ENCODE assay signal across 8 cellular contexts in the genomic region with DNA sequence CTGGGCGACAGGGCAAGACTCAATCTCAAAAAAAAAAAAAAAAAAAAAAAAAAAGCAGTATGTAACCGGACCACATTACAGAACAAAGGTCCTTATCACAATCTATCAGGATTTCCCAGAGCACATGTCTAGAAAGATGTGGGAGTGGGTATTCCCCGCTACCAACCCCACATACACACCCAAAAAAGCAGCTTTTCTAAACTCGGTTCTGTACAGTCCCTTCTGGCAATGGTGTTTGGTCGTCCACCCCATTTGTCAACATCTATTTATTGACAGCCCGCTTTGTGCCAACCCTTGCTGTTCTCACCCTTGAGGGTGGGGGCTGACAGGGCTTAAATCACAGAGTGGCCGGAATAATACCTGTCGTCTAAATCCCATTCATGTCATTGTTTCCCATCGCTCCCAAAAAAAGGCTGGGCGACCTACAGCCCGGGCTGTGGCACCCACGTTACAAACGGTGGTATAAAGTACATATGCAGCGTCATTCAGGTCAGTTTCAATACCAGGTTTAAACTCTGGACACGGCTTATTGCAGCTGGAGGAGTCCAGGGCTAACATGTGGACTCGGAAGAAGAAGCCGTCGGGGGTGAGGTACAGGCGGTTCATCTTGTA. TPM values are rescaled to one million over a fixed set of nuclear protein-coding genes. Genes with fewer than 3 reads are reported as not detected.
DNase-seq lines count a peak whose midpoint lies in the region; ATAC-seq and TF ChIP-seq lines count a peak whose summit lies in the region.

No MANE protein-coding gene starts in this region.

- peak overlapping the region; percentile 70 for H3K4me3 ChIP-seq in BJ (ENCODE audit: low read depth, low read length)
- H3K4me3 ChIP-seq in HEK293 (ENCODE audit: low read depth, low read length) = peak overlapping the region; percentile 74
- peak overlapping the region; percentile 75 for H3K4me3 ChIP-seq in iPS-15b (ENCODE audit: low read depth, low read length)
- H3K4me3 ChIP-seq in smooth muscle cell = peak overlapping the region; percentile 72

- POLR2A ChIA-PET in BJ (lab: Charles Lee) = no interaction called here
- POLR2A ChIA-PET in HEK293 (lab: Yijun Ruan, JAX) = interaction anchor here (1.7 to 3.2 kb wide), 2 partner anchors 43 to 77 kb away, joined by 4 to 13 read pairs; a partner anchor contains a TSS

- CTCF ChIA-PET in BJ (lab: Yijun Ruan, JAX) (no interaction called here), HEK293 (lab: Yijun Ruan, JAX) (interaction anchor here (0.6 to 1.3 kb wide), 6 partner anchors 9 to 768 kb away, joined by 3 to 7 read pairs (median 4); no protein-coding TSS in a partner anchor)
- CTCF ChIA-PET in activated naive CD4-positive, alpha-beta T cell treated with anti-CD3 and anti-CD28 coated beads, Interleukin-2, amount 10 ng/mL, durations not matched to agents 7 days and 5 days (lab: Charles Lee) = no interaction called here

- TF ChIP-seq CTCF in BJ (IDR thresholded peaks at IDR 0.05; ENCODE audit: insufficient read depth, low read depth, low read length) (no peak), HEK293 (tag by site-specific recombination; IDR thresholded peaks at IDR 0.05) (no peak), smooth muscle cell (IDR thresholded peaks at IDR 0.05; ENCODE audit: borderline replicate concordance, insufficient read depth, poor library complexity, severe bottlenecking) (no peak)

- no peaks in the 10 kb centered on the region for H3K27me3 ChIP-seq in BJ (ENCODE audit: control insufficient read depth, insufficient read depth, low read length)
- H3K27me3 ChIP-seq in iPS-15b (ENCODE audit: control insufficient read depth, insufficient read depth, low read length) = peaks cover 20% of the 10 kb centered on the region
- H3K27me3 ChIP-seq in smooth muscle cell (ENCODE audit: low read depth) = no peaks in the 10 kb centered on the region

- H3K4me1 ChIP-seq in HEK293 (ENCODE audit: control insufficient read depth, insufficient read depth, low read length) = peaks cover 20% of the 10 kb centered on the region
- H3K4me1 ChIP-seq in iPS-15b (ENCODE audit: control insufficient read depth, insufficient read depth, low read length) = peaks cover 10% of the 10 kb centered on the region
- peaks cover 3% of the 10 kb centered on the region for H3K4me1 ChIP-seq in smooth muscle cell (ENCODE audit: low read depth)

- peaks cover 1% of the 10 kb centered on the region for H3K36me3 Mint-ChIP-seq in activated naive CD4-positive, alpha-beta T cell treated with anti-CD3 and anti-CD28 coated beads, Interleukin-2, amount 10 ng/mL, durations not matched to agents 7 days and 5 days

- DNase-seq in BJ (ENCODE audit: low read depth) (no peak), smooth muscle cell (lab: John Stamatoyannopoulos, UW; ENCODE audit: unreplicated experiment) (no peak), NCI-H2227 (lab: John Stamatoyannopoulos, UW; ENCODE audit: unreplicated experiment) (no peak), NCI-H345 (lab: John Stamatoyannopoulos, UW) (no peak)
- DNase-seq in activated naive CD4-positive, alpha-beta T cell treated with anti-CD3 and anti-CD28 coated beads, Interleukin-2, amount 10 ng/mL, durations not matched to agents 7 days and 5 days = no peak

- H3K9me3 ChIP-seq in HEK293 (ENCODE audit: control insufficient read depth, insufficient read depth, low read depth, low read length) (no peaks in the 10 kb centered on the region), iPS-15b (ENCODE audit: control insufficient read depth, insufficient read depth, low read length) (no peaks in the 10 kb centered on the region), smooth muscle cell (replicated peaks; ENCODE audit: low read depth) (no peaks in the 10 kb centered on the region)

- 27% methylated on average over 19 of the region's 19 CpGs for WGBS in smooth muscle cell (ENCODE audit: low lambda C conversion rate)

- no peaks in the 10 kb centered on the region for H3K9me3 Mint-ChIP-seq in activated naive CD4-positive, alpha-beta T cell treated with anti-CD3 and anti-CD28 coated beads, Interleukin-2, amount 10 ng/mL, durations not matched to agents 7 days and 5 days

- peaks cover 7% of the 10 kb centered on the region for H3F3A ChIP-seq in smooth muscle cell (ENCODE audit: low read depth)

- H3K27ac ChIP-seq in HEK293 (ENCODE audit: extremely low read depth, low read depth, low read length) (peak overlapping the region; percentile 99), smooth muscle cell (ENCODE audit: low read depth) (peak overlapping the region; percentile 54)

- H4K20me1 ChIP-seq in smooth muscle cell (ENCODE audit: low read depth) = no peaks in the 10 kb centered on the region

- peaks cover 32% of the 10 kb centered on the region for H3K4me1 Mint-ChIP-seq in activated naive CD4-positive, alpha-beta T cell treated with anti-CD3 and anti-CD28 coated beads, Interleukin-2, amount 10 ng/mL, durations not matched to agents 7 days and 5 days

- no peak for ATAC-seq in GM19328 (IDR thresholded peaks at IDR 0.05; ENCODE audit: unreplicated experiment)

- H3K27me3 Mint-ChIP-seq in activated naive CD4-positive, alpha-beta T cell treated with anti-CD3 and anti-CD28 coated beads, Interleukin-2, amount 10 ng/mL, durations not matched to agents 7 days and 5 days = peaks cover 50% of the 10 kb centered on the region

- H3K36me3 ChIP-seq in BJ (ENCODE audit: control insufficient read depth, insufficient read depth, low read length) (peaks cover 2% of the 10 kb centered on the region; the same call in 1 of the 2 replicates), HEK293 (ENCODE audit: control insufficient read depth in 2 of 2, insufficient read depth in 1 of 2, low read length in 2 of 2) (peaks cover 0 to 4% of the 10 kb centered on the region in 2 experiments; a peak in 2 of 3 replicates), iPS-15b (ENCODE audit: control insufficient read depth, insufficient read depth, low read length) (no peaks in the 10 kb centered on the region), smooth muscle cell (ENCODE audit: low read depth) (no peaks in the 10 kb centered on the region)

- H3K27ac Mint-ChIP-seq in activated naive CD4-positive, alpha-beta T cell treated with anti-CD3 and anti-CD28 coated beads, Interleukin-2, amount 10 ng/mL, durations not matched to agents 7 days and 5 days = peak overlapping the region; percentile 86

- H2AFZ ChIP-seq in smooth muscle cell (ENCODE audit: low read depth) = peak overlapping the region; percentile 62

- H3K4me3 Mint-ChIP-seq in activated naive CD4-positive, alpha-beta T cell treated with anti-CD3 and anti-CD28 coated beads, Interleukin-2, amount 10 ng/mL, durations not matched to agents 7 days and 5 days = peak overlapping the region; percentile 92

- no peaks in the 10 kb centered on the region for H3K79me2 ChIP-seq in smooth muscle cell (ENCODE audit: low read depth)

- peak overlapping the region; percentile 87 for H3K4me2 ChIP-seq in smooth muscle cell

- H3K9ac ChIP-seq in iPS-15b (ENCODE audit: low read depth, low read length) = peak overlapping the region; percentile 88
- H3K9ac ChIP-seq in smooth muscle cell (ENCODE audit: low read depth) = peak overlapping the region; percentile 69

TF ChIP-seq in HEK293, 187 proteins besides CTCF, POLR2A, EP300 and RAD21:
- TF ChIP-seq, protein P1, sequence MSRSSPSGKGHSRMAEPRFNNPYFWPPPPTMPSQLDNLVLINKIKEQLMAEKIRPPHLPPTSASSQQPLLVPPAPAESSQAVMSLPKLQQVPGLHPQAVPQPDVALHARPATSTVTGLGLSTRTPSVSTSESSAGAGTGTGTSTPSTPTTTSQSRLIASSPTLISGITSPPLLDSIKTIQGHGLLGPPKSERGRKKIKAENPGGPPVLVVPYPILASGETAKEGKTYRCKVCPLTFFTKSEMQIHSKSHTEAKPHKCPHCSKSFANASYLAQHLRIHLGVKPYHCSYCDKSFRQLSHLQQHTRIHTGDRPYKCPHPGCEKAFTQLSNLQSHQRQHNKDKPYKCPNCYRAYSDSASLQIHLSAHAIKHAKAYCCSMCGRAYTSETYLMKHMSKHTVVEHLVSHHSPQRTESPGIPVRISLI (tag by site-specific recombination; IDR thresholded peaks at IDR 0.05) = peak; percentile 82; the same call in 1 of the 2 replicates
- TF ChIP-seq ZFHX2 (tag by site-specific recombination; conservative IDR thresholded peaks at IDR 0.05) (no peak), ZFP37 (tag by site-specific recombination; IDR thresholded peaks at IDR 0.05) (0 out of 2 replicates have a peak, but pooled peaks have one; percentile 39)
- TF ChIP-seq, protein P2, sequence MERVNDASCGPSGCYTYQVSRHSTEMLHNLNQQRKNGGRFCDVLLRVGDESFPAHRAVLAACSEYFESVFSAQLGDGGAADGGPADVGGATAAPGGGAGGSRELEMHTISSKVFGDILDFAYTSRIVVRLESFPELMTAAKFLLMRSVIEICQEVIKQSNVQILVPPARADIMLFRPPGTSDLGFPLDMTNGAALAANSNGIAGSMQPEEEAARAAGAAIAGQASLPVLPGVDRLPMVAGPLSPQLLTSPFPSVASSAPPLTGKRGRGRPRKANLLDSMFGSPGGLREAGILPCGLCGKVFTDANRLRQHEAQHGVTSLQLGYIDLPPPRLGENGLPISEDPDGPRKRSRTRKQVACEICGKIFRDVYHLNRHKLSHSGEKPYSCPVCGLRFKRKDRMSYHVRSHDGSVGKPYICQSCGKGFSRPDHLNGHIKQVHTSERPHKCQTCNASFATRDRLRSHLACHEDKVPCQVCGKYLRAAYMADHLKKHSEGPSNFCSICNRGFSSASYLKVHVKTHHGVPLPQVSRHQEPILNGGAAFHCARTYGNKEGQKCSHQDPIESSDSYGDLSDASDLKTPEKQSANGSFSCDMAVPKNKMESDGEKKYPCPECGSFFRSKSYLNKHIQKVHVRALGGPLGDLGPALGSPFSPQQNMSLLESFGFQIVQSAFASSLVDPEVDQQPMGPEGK (tag by site-specific recombination; IDR thresholded peaks at IDR 0.05) = peak; percentile 39; the same call in 1 of the 2 replicates

RNA-seq across cellular contexts. Expression of a gene that starts 3.6 kb away (rescaled TPM):
- polyA plus RNA-seq in BJ (2011; rRNA removed) (7.9 and 8.9 TPM in 2 replicates), smooth muscle cell (8.0 and 10.5 TPM in 2 replicates)
- polyA minus RNA-seq in BJ (2011; rRNA and poly(A)+ RNA removed) = 2.8 and 5.0 TPM in 2 replicates
- 4.9 and 8.9 TPM in 2 replicates for total RNA-seq in smooth muscle cell

RNA-seq across cellular contexts. Expression of a gene that starts 42.9 kb away (rescaled TPM):
- polyA plus RNA-seq in BJ (2011; rRNA removed) (165 and 212 TPM in 2 replicates), smooth muscle cell (108 and 135 TPM in 2 replicates)
- polyA minus RNA-seq in BJ (2011; rRNA and poly(A)+ RNA removed) = 178 and 220 TPM in 2 replicates
- 84.6 and 88.3 TPM in 2 replicates for total RNA-seq in smooth muscle cell
